20 cellular contexts compared by ENCODE assay signal in genomic region chrX:150224676-150225075, GRCh38.
"Had no signal": no experiment of that assay in that cellular context is flagged by ENCODE, and none has a peak within 500 bp of the region (broad histone marks: within the 10 kb centered on the region; RNA-seq: fewer than 3 reads in every experiment).

No MANE protein-coding gene starts in this region.

- H3K9me3 ChIP-seq: SJSA1 had no signal

- DNase-seq: KBM-7, NCI-H1092, NCI-H1105 treated with DMSO at 0.1 percent for 48 hours, NCI-H1417 treated with DMSO at 0.1 percent for 48 hours, NCI-H146, NCI-H1694 treated with DMSO at 0.1 percent for 48 hours, NCI-H1930, NCI-H2081, NCI-H2107, NCI-H226, NCI-H446, NCI-H510A, NCI-H524 treated with DMSO at 0.1 percent for 48 hours, NCI-H69, NCI-H774, Right ventricle myocardium superior, RPMI8226, SIG-M5 had no signal

- H3K36me3 ChIP-seq: SJSA1 had no signal

- H3K27me3 ChIP-seq: SJSA1 had no signal

- H3K4me1 ChIP-seq: SJSA1 had no signal

- H3K27ac ChIP-seq: SJSA1, SK-N-MC had no signal

- H3K4me3 ChIP-seq: SJSA1, SK-N-MC had no signal
